In the genomic region with DNA sequence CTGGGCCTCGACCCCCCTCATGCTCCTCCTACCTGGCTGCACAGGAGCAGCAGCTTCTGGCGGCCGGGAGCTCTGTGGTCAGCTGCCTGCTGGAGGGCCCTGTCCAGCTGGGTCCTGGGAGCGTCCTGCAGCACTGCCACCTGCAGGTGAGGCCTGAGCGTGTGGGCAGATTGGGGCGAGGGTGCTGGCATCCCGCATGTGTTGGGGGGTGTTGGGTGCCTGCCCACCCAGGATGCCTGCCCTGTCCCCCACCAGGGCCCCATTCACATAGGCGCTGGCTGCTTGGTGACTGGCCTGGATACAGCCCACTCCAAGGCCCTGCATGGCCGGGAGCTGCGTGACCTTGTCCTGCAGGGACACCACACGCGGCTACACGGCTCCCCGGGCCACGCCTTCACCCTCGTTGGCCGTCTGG, we compare ENCODE assay signal across 11 cellular contexts. TPM values are rescaled to one million over a fixed set of nuclear protein-coding genes. Genes with fewer than 3 reads are reported as not detected.
DNase-seq lines count a peak whose midpoint lies in the region; ATAC-seq and TF ChIP-seq lines count a peak whose summit lies in the region.
"Had no signal": no experiment of that assay in that cellular context is flagged by ENCODE, and none has a peak within 500 bp of the region (broad histone marks: within the 10 kb centered on the region; RNA-seq: fewer than 3 reads in every experiment).

No MANE protein-coding gene starts in this region.

- DNase-seq in left cardiac atrium (no peak), spleen (no peak), NCI-H774 (lab: John Stamatoyannopoulos, UW) (no peak)
- DNase-seq: cortex of kidney had no signal

- H3K27me3 ChIP-seq in spleen (replicated peaks in 1 of 7), result no peaks in the 10 kb centered on the region
- H3K27me3 ChIP-seq: ovary, suprapubic skin had no signal

- no peak for TF ChIP-seq POLR2A in spleen (IDR thresholded peaks at IDR 0.05)

- peaks cover 0 to 5% (median 0%) of the 10 kb centered on the region in 6 donors for H3K4me1 ChIP-seq in spleen

- TF ChIP-seq CTCF in GM12875 (IDR thresholded peaks at IDR 0.05; ENCODE audit: borderline replicate concordance, insufficient read depth, low read depth, low read length) (0 out of 2 replicates have a peak, but pooled peaks have one; percentile 20), spleen (IDR thresholded peaks at IDR 0.05 in 8 of 11, conservative IDR thresholded peaks at IDR 0.05 in 3 of 11) (peak in 7 of 11 experiments; percentile 33 to 57 (median 36))

- ATAC-seq in SK-N-SH treated with all-trans-retinoic acid at 6 μM for 48 hours (peak; percentile 79), left cardiac atrium (peak; percentile 40 to 58), HG03439 (IDR thresholded peaks at IDR 0.05; ENCODE audit: unreplicated experiment) (no peak), HG03469 (IDR thresholded peaks at IDR 0.05; ENCODE audit: unreplicated experiment) (no peak), HG02840 (IDR thresholded peaks at IDR 0.05; ENCODE audit: low FRiP score, unreplicated experiment) (no peak)

- H3K36me3 ChIP-seq in spleen, result peaks cover 0 to 87% (median 42%) of the 10 kb centered on the region in 6 donors
- H3K36me3 ChIP-seq: ovary had no signal

- no peak overlapping the region for H3K27ac ChIP-seq in spleen
- H3K27ac ChIP-seq: ovary, suprapubic skin had no signal

- H3K4me3 ChIP-seq in GM12875 (ENCODE audit: low read depth, low read length) (no peak overlapping the region), spleen (no peak overlapping the region)
- H3K4me3 ChIP-seq: ovary, suprapubic skin had no signal

- intact Hi-C loops in left cardiac atrium (cut with DNase I), result loop anchor here (5.0 kb wide), 2 partner anchors 99 to 104 kb away; no protein-coding TSS in a partner anchor
- intact Hi-C loops in spleen (cut with DNase I; ENCODE audit: low total_unique reads), result no loop called here

- WGBS in spleen, 5 donors, result 63 to 86% (median 79%) methylated on average over 1 to 17 of the region's 17 CpGs

- H3K9me3 ChIP-seq in spleen, result no peaks in the 10 kb centered on the region
- H3K9me3 ChIP-seq: ovary, suprapubic skin had no signal

TF ChIP-seq in SK-N-SH treated with all-trans-retinoic acid at 6 μM for 48 hours, 23 proteins besides CTCF, POLR2A, EP300 and RAD21 (continues in another document):
- TF ChIP-seq, protein P1, sequence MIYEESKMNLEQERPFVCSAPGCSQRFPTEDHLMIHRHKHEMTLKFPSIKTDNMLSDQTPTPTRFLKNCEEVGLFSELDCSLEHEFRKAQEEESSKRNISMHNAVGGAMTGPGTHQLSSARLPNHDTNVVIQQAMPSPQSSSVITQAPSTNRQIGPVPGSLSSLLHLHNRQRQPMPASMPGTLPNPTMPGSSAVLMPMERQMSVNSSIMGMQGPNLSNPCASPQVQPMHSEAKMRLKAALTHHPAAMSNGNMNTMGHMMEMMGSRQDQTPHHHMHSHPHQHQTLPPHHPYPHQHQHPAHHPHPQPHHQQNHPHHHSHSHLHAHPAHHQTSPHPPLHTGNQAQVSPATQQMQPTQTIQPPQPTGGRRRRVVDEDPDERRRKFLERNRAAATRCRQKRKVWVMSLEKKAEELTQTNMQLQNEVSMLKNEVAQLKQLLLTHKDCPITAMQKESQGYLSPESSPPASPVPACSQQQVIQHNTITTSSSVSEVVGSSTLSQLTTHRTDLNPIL (CRISPR knock-in tag; IDR thresholded peaks at IDR 0.05; ENCODE audit: low read depth), result no peak
- no peak for TF ChIP-seq CSDC2 (CRISPR knock-in tag; IDR thresholded peaks at IDR 0.05)
- TF ChIP-seq ZNF70 (CRISPR knock-in tag; IDR thresholded peaks at IDR 0.05), result no peak
- no peak for TF ChIP-seq ARNTL (CRISPR knock-in tag; IDR thresholded peaks at IDR 0.05; ENCODE audit: borderline replicate concordance, low read depth)
- TF ChIP-seq, protein P2, sequence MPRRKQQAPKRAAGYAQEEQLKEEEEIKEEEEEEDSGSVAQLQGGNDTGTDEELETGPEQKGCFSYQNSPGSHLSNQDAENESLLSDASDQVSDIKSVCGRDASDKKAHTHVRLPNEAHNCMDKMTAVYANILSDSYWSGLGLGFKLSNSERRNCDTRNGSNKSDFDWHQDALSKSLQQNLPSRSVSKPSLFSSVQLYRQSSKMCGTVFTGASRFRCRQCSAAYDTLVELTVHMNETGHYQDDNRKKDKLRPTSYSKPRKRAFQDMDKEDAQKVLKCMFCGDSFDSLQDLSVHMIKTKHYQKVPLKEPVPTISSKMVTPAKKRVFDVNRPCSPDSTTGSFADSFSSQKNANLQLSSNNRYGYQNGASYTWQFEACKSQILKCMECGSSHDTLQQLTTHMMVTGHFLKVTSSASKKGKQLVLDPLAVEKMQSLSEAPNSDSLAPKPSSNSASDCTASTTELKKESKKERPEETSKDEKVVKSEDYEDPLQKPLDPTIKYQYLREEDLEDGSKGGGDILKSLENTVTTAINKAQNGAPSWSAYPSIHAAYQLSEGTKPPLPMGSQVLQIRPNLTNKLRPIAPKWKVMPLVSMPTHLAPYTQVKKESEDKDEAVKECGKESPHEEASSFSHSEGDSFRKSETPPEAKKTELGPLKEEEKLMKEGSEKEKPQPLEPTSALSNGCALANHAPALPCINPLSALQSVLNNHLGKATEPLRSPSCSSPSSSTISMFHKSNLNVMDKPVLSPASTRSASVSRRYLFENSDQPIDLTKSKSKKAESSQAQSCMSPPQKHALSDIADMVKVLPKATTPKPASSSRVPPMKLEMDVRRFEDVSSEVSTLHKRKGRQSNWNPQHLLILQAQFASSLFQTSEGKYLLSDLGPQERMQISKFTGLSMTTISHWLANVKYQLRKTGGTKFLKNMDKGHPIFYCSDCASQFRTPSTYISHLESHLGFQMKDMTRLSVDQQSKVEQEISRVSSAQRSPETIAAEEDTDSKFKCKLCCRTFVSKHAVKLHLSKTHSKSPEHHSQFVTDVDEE (CRISPR knock-in tag; IDR thresholded peaks at IDR 0.05), result no peak
- TF ChIP-seq BACH2 (CRISPR knock-in tag; IDR thresholded peaks at IDR 0.05; ENCODE audit: borderline replicate concordance), result no peak
- no peak for TF ChIP-seq ZC3H10 (CRISPR knock-in tag; IDR thresholded peaks at IDR 0.05)
- no peak for TF ChIP-seq GLIS3 (CRISPR knock-in tag; IDR thresholded peaks at IDR 0.05)
- TF ChIP-seq OSR1 (CRISPR knock-in tag; IDR thresholded peaks at IDR 0.05), result no peak
- TF ChIP-seq POU6F1 (CRISPR knock-in tag; IDR thresholded peaks at IDR 0.05; ENCODE audit: borderline replicate concordance, low read depth), result no peak
- no peak for TF ChIP-seq ZNF8 (CRISPR knock-in tag; IDR thresholded peaks at IDR 0.05)
- no peak for TF ChIP-seq CSRNP3 (CRISPR knock-in tag; IDR thresholded peaks at IDR 0.05)
- no peak for TF ChIP-seq ZNF565 (CRISPR knock-in tag; conservative IDR thresholded peaks at IDR 0.05; ENCODE audit: low read depth)
- TF ChIP-seq ZFP30 (CRISPR knock-in tag; IDR thresholded peaks at IDR 0.05), result no peak
- TF ChIP-seq, protein P3, sequence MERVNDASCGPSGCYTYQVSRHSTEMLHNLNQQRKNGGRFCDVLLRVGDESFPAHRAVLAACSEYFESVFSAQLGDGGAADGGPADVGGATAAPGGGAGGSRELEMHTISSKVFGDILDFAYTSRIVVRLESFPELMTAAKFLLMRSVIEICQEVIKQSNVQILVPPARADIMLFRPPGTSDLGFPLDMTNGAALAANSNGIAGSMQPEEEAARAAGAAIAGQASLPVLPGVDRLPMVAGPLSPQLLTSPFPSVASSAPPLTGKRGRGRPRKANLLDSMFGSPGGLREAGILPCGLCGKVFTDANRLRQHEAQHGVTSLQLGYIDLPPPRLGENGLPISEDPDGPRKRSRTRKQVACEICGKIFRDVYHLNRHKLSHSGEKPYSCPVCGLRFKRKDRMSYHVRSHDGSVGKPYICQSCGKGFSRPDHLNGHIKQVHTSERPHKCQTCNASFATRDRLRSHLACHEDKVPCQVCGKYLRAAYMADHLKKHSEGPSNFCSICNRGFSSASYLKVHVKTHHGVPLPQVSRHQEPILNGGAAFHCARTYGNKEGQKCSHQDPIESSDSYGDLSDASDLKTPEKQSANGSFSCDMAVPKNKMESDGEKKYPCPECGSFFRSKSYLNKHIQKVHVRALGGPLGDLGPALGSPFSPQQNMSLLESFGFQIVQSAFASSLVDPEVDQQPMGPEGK (CRISPR knock-in tag; IDR thresholded peaks at IDR 0.05; ENCODE audit: borderline replicate concordance), result no peak

RNA-seq across cellular contexts. Expression of gene FCSK, which starts 16.5 kb away (rescaled TPM):
- total RNA-seq in left cardiac atrium (10 to 100 TPM in 1 of 2 donors, 1 to 10 TPM in 1; 9.5 to 11.4 TPM), spleen (10 to 100 TPM; 20.8 to 31.9 (median 27.1) TPM)
- polyA plus RNA-seq in spleen, result 10 to 100 TPM in 2 of 3 donors, 1 to 10 TPM in 1; 8.1 to 18.6 (median 16.7) TPM

RNA-seq across cellular contexts. Expression of gene ST3GAL2, which starts 32.0 kb away (rescaled TPM):
- 10 to 100 TPM; 21.1 to 23.5 TPM for total RNA-seq in left cardiac atrium
- total RNA-seq in spleen, result 10 to 100 TPM; 33.1 to 66.9 (median 48.1) TPM
- 10 to 100 TPM in 1 of 3 donors, 1 to 10 TPM in 2; 5.2 to 16.5 (median 7.2) TPM for polyA plus RNA-seq in spleen

RNA-seq across cellular contexts. Expression of gene COG4, which starts 52.4 kb away (rescaled TPM):
- total RNA-seq in left cardiac atrium (10 to 100 TPM; 33.9 to 41.2 TPM), spleen (10 to 100 TPM; 40.8 to 85.4 (median 62.7) TPM)
- polyA plus RNA-seq in spleen, result 10 to 100 TPM; 45.7 to 54.8 (median 51.6) TPM

RNA-seq across cellular contexts. Expression of gene SF3B3, which starts 52.7 kb away (rescaled TPM):
- 100 to 1,000 TPM; 119 to 165 TPM for total RNA-seq in left cardiac atrium
- total RNA-seq in spleen, result 100 to 1,000 TPM in 5 of 7 donors, 10 to 100 TPM in 2; 92.5 to 256 (median 205) TPM
- 10 to 100 TPM; 70.3 to 92.9 (median 82.9) TPM for polyA plus RNA-seq in spleen

Comparison
In these comparisons a context has a peak if more than half of its experiments do, and no peak if none do; other contexts are left out.
1. ATAC-seq: peak in SK-N-SH treated with all-trans-retinoic acid at 6 μM for 48 hours (single experiment) and left cardiac atrium (2 of 2); none in HG03439 (single experiment), HG03469 (single experiment) and HG02840 (single experiment).